8 cellular contexts compared by ENCODE assay signal in the genomic region with DNA sequence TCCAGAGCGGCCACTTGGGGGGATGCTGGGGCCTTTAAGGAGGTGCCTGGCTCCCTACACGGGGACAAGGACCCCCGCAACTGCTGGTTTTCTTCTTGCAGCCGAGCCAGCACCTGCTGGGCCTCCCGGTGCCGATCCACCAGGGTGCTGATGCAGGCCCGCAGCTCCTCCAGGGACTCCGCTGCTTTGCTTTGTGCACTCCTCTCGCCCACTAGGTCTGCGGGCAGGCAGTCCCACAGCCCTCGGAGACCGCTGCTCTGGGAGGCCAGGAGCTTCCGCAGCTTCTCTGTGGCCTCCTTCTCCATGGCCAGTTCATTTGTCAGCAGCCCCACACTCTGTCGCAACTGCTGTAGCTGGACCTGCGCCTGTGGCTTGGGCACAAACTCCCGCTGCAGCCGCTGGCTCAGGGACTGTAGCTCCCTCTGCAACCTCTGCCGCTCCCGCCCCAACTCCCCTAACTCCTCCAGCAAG.
DNase-seq lines count a peak whose midpoint lies in the region; ATAC-seq, FAIRE-seq and TF ChIP-seq lines count a peak whose summit lies in the region.

No MANE protein-coding gene starts in this region.

- no peak for FAIRE-seq in D721Med (lab: Jason Lieb, UNC)

- DNase-seq in adipocyte (ENCODE audit: low read depth) (no peak), hypothalamus (lab: John Stamatoyannopoulos, UW) (peak in 46 of 51 donors; percentile 8 to 74 (median 46)), retina (peak; percentile 89), D721Med (ENCODE audit: insufficient read length, low spot score) (no peak), epidermal melanocyte (ENCODE audit: insufficient read length, low spot score) (no peak), NCI-H226 (no peak)

- H3K4me3 ChIP-seq in adipocyte (ENCODE audit: low read length), result peak overlapping the region; percentile 83

- H3K27me3 ChIP-seq in adipocyte (replicated peaks; ENCODE audit: control insufficient read depth, insufficient read depth, low read length), result no peaks in the 10 kb centered on the region

- no peak for ATAC-seq in HG02610 (IDR thresholded peaks at IDR 0.05; ENCODE audit: unreplicated experiment)

- H3K9ac ChIP-seq in ES-I3 (ENCODE audit: low read depth, low read length) (peak overlapping the region; percentile 52), adipocyte (ENCODE audit: low read length) (peak overlapping the region; percentile 86)

- H3K36me3 ChIP-seq in ES-I3 (ENCODE audit: insufficient read depth, low read length), result no peaks in the 10 kb centered on the region
- peaks cover 5% of the 10 kb centered on the region for H3K36me3 ChIP-seq in adipocyte (ENCODE audit: control insufficient read depth, insufficient read depth, low read length, severe bottlenecking)

- no peak for TF ChIP-seq CTCF in D721Med (IDR thresholded peaks at IDR 0.05; ENCODE audit: insufficient read depth, missing control alignments)

- H3K9me3 ChIP-seq in ES-I3 (ENCODE audit: control insufficient read depth, insufficient read depth, low read length) (no peaks in the 10 kb centered on the region), adipocyte (ENCODE audit: control insufficient read depth, low read length) (no peaks in the 10 kb centered on the region)

- no peaks in the 10 kb centered on the region for H3K4me1 ChIP-seq in ES-I3 (ENCODE audit: insufficient read depth, low read length)
- H3K4me1 ChIP-seq in adipocyte (ENCODE audit: control insufficient read depth, insufficient read depth, low read length), result peaks cover 24% of the 10 kb centered on the region

Comparison
In these comparisons a context has a peak if more than half of its experiments do, and no peak if none do; other contexts are left out.
1. DNase-seq: peak in hypothalamus (46 of 51) and retina (single experiment); none in adipocyte (single experiment), D721Med (single experiment), epidermal melanocyte (single experiment) and NCI-H226 (single experiment).